In genomic region chr6:33248643-33248931, GRCh38 we compare ENCODE assay signal across 1 cellular context.
TF ChIP-seq lines count a peak whose summit lies in the region.

No MANE protein-coding gene starts in this region.

TF ChIP-seq in K562, 482 proteins besides CTCF, POLR2A, EP300 and RAD21 (continued from another document):
- no peak for TF ChIP-seq NCOA6 (IDR thresholded peaks at IDR 0.05)
- TF ChIP-seq ZNF75A (CRISPR knock-in tag; IDR thresholded peaks at IDR 0.05), result no peak
- TF ChIP-seq THAP7 (CRISPR knock-in tag; IDR thresholded peaks at IDR 0.05), result peak; percentile 16; the same call in 1 of the 2 replicates
- TF ChIP-seq BRCA1 (IDR thresholded peaks at IDR 0.05), result no peak
- no peak for TF ChIP-seq BRCA1 (CRISPR knock-in tag; IDR thresholded peaks at IDR 0.05)
- TF ChIP-seq MNT (conservative IDR thresholded peaks at IDR 0.05), result no peak; a peak in 2 of 4 replicates
- no peak for TF ChIP-seq GATAD2A (IDR thresholded peaks at IDR 0.05)
- TF ChIP-seq U2AF2 (optimal IDR thresholded peaks at IDR 0.05; ENCODE audit: low read depth, low read length), result no peak
- TF ChIP-seq NFIC (IDR thresholded peaks at IDR 0.05), result no peak
- no peak for TF ChIP-seq RNF2 (IDR thresholded peaks at IDR 0.05)
- TF ChIP-seq SRSF1 (IDR thresholded peaks at IDR 0.05; ENCODE audit: low read depth, low read length), result no peak
- TF ChIP-seq GMEB1 (CRISPR knock-in tag; IDR thresholded peaks at IDR 0.05), result no peak
- no peak for TF ChIP-seq ELF1 (tag; IDR thresholded peaks at IDR 0.05)
- TF ChIP-seq JUNB (CRISPR knock-in tag; conservative IDR thresholded peaks at IDR 0.05), result no peak
- TF ChIP-seq KAT7 (CRISPR knock-in tag; IDR thresholded peaks at IDR 0.05; ENCODE audit: borderline replicate concordance), result peak; percentile 74; the same call in 1 of the 2 replicates
- no peak for TF ChIP-seq TEAD2 (tag; IDR thresholded peaks at IDR 0.05)
- TF ChIP-seq CREB1 (IDR thresholded peaks at IDR 0.05), result no peak
- TF ChIP-seq CREB1 (CRISPR knock-in tag; IDR thresholded peaks at IDR 0.05), result no peak
- TF ChIP-seq MCM5 (IDR thresholded peaks at IDR 0.05; ENCODE audit: low read depth), result no peak
